ENCODE assay signal across 1 cellular context in genomic region chr15:72118400-72118978, GRCh38.
TF ChIP-seq lines count a peak whose summit lies in the region.

Gene SENP8 (plus strand): TSS chr15:72118403. CDS start chr15:72139624, 21,221 bp downstream.

TF ChIP-seq in GM12878, 131 proteins besides CTCF, POLR2A, EP300 and RAD21 (continued from another document and continues in another):
- TF ChIP-seq KLF5 (IDR thresholded peaks at IDR 0.05; ENCODE audit: partially characterized antibody) (no peak), NFIC (IDR thresholded peaks at IDR 0.05; ENCODE audit: low read depth, low read length) (no peak), BACH1 (IDR thresholded peaks at IDR 0.05; ENCODE audit: borderline replicate concordance) (no peak; the same call in 1 of the 2 replicates), MAX (IDR thresholded peaks at IDR 0.05; ENCODE audit: low read depth, low read length) (no peak; the same call in 1 of the 2 replicates), FOS (IDR thresholded peaks at IDR 0.05; ENCODE audit: borderline replicate concordance, extremely low read depth, insufficient read length) (no peak), PRDM15 (CRISPR knock-in tag; IDR thresholded peaks at IDR 0.05) (no peak), IRF4 (IDR thresholded peaks at IDR 0.05; ENCODE audit: low read depth, low read length) (no peak), E4F1 (IDR thresholded peaks at IDR 0.05; ENCODE audit: borderline replicate concordance, partially characterized antibody) (peak; percentile 99), SREBF1 (IDR thresholded peaks at IDR 0.05; ENCODE audit: low read length) (no peak), TAF1 (IDR thresholded peaks at IDR 0.05; ENCODE audit: borderline replicate concordance, low read depth, low read length) (peak; percentile 64; the same call in 1 of the 2 replicates), IKZF2 (IDR thresholded peaks at IDR 0.05) (no peak), NFYA (IDR thresholded peaks at IDR 0.05; ENCODE audit: borderline replicate concordance, low read depth, low read length) (no peak), SMAD5 (IDR thresholded peaks at IDR 0.05; ENCODE audit: low read depth) (peak; percentile 36; the same call in 1 of the 2 replicates), SIX5 (IDR thresholded peaks at IDR 0.05; ENCODE audit: low read depth, low read length, severe bottlenecking) (no peak), ZNF687 (IDR thresholded peaks at IDR 0.05) (no peak), RUNX3 (IDR thresholded peaks at IDR 0.05; ENCODE audit: low read length) (no peak), KDM1A (IDR thresholded peaks at IDR 0.05; ENCODE audit: borderline replicate concordance) (no peak), STAT1 (conservative IDR thresholded peaks at IDR 0.05) (no peak), HDGF (IDR thresholded peaks at IDR 0.05) (0 out of 2 replicates have a peak, but pooled peaks have one; percentile 83), PAX5 (IDR thresholded peaks at IDR 0.05; ENCODE audit: borderline replicate concordance, low read depth, low read length) (no peak), CUX1 (IDR thresholded peaks at IDR 0.05; ENCODE audit: insufficient replicate concordance, low read depth, low read length) (no peak), IRF3 (IDR thresholded peaks at IDR 0.05) (no peak), LARP7 (IDR thresholded peaks at IDR 0.05) (no peak; the same call in 1 of the 2 replicates), RELB (IDR thresholded peaks at IDR 0.05; ENCODE audit: low read depth) (peak; percentile 37; the same call in 1 of the 2 replicates), SPI1 (IDR thresholded peaks at IDR 0.05; ENCODE audit: borderline replicate concordance, insufficient read depth, low read depth, low read length) (no peak), BCL11A (IDR thresholded peaks at IDR 0.05; ENCODE audit: low read depth, low read length) (no peak), NR2F1 (conservative IDR thresholded peaks at IDR 0.05) (no peak), PBX3 (IDR thresholded peaks at IDR 0.05; ENCODE audit: insufficient replicate concordance, low read depth, low read length) (no peak), MYC (IDR thresholded peaks at IDR 0.05; ENCODE audit: insufficient read depth, insufficient read length, insufficient replicate concordance, low read length, severe bottlenecking) (no peak), TARDBP (IDR thresholded peaks at IDR 0.05; ENCODE audit: borderline replicate concordance) (no peak), ZBTB4 (CRISPR knock-in tag; IDR thresholded peaks at IDR 0.05) (no peak)
